Comparison of ENCODE assay signal across 10 cellular contexts in the genomic region with DNA sequence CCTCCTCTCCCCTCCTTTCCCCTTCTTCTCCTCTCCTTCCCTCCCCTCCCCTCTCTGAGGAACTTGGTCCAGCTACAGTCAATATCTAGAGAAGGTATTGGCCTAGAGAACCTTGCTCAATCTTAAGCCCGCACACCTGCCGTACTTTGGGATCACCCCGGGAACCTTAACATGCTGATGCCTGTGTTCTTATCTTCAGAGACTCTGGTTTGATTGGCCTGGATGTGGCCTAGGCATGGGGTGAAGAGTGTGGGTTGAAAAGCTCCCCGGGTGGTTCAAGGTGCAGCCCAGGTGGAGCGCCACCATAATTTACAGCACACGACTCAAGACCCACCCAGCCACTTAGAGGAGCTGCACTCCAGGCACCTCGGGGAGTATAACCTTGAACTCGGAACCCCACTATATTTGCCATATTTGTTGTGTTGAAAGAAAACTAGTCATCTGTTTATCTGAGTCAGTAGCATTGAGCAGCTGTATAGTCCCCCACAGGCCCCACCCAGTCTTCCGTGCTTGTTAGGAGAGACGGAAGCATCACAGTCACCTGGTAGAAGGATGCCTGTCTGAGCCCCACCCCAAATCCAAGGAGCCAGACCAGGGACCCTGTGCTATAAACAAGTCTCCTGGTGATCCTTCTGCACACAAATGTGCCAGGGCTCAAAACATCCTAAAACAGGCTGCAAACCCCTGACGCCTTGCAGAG. TPM values are rescaled to one million over a fixed set of nuclear protein-coding genes. Genes with fewer than 3 reads are reported as not detected.
DNase-seq lines count a peak whose midpoint lies in the region; ATAC-seq and TF ChIP-seq lines count a peak whose summit lies in the region.
"Had no signal": no experiment of that assay in that cellular context is flagged by ENCODE, and none has a peak within 500 bp of the region (broad histone marks: within the 10 kb centered on the region; RNA-seq: fewer than 3 reads in every experiment).

No MANE protein-coding gene starts in this region.

- H3K4me1 ChIP-seq in ascending aorta = peaks cover 0 to 26% of the 10 kb centered on the region in 2 donors

- H3K36me3 ChIP-seq in ascending aorta = no peaks in the 10 kb centered on the region

- POLR2A ChIA-PET in HEK293T (lab: Yijun Ruan, JAX) = no interaction called here

- H3K27ac ChIP-seq in VCaP = peak overlapping the region; percentile 52
- peak overlapping the region; percentile 90 for H3K27ac ChIP-seq in ascending aorta

- H3K9me3 ChIP-seq in ascending aorta = no peaks in the 10 kb centered on the region

- CTCF ChIA-PET in HEK293T (lab: Yijun Ruan, JAX) = no interaction called here

- no peaks in the 10 kb centered on the region for H3K27me3 ChIP-seq in ascending aorta

- intact Hi-C loops in ascending aorta (cut with DNase I) = no loop called here

- TF ChIP-seq CTCF in GM12865 (IDR thresholded peaks at IDR 0.05; ENCODE audit: insufficient read depth, low read depth, low read length, missing control alignments) = no peak
- no peak for TF ChIP-seq CTCF in VCaP (conservative IDR thresholded peaks at IDR 0.05)
- TF ChIP-seq CTCF in ascending aorta (IDR thresholded peaks at IDR 0.05) = no peak
- TF ChIP-seq CTCF in GM13977 (IDR thresholded peaks at IDR 0.05; ENCODE audit: extremely low read depth, insufficient read depth, missing control alignments) = no peak

- ATAC-seq in GM18870 (IDR thresholded peaks at IDR 0.05; ENCODE audit: unreplicated experiment) = no peak

- no peak for DNase-seq in GM12865 (ENCODE audit: low read depth)
- no peak for DNase-seq in ascending aorta (ENCODE audit: low spot score in 2 of 2)
- DNase-seq in stimulated activated CD4-positive, alpha-beta T cell treated with anti-CD3 and anti-CD28 coated beads, Interleukin-4, amount 100 ng/mL, for 1 hour = peak; percentile 63
- no peak for DNase-seq in GM13977 (ENCODE audit: low spot score)
- DNase-seq in EL = no peak
- no peak for DNase-seq in HEK293T (ENCODE audit: extremely low spot score)
- DNase-seq: DMS 273 treated with DMSO at 0.1 percent for 48 hours, NCI-H2029 had no signal

- peak overlapping the region; percentile 3 for H3K4me3 ChIP-seq in GM12865 (ENCODE audit: low read depth, low read length)
- no peak overlapping the region for H3K4me3 ChIP-seq in ascending aorta

- in situ Hi-C loops in GM13977 (cut with MboI; ENCODE audit: low pct_unique_long_range_greater_than_20kb, low sequenced_read_pairs, unreplicated experiment) = no loop called here

TF ChIP-seq in HEK293T, 16 proteins besides CTCF, POLR2A, EP300 and RAD21:
- TF ChIP-seq ELF4 (IDR thresholded peaks at IDR 0.05) = no peak
- TF ChIP-seq CTBP1 (IDR thresholded peaks at IDR 0.05; ENCODE audit: borderline replicate concordance) = no peak
- no peak for TF ChIP-seq HDGF (IDR thresholded peaks at IDR 0.05; ENCODE audit: borderline replicate concordance)
- TF ChIP-seq ARNT (IDR thresholded peaks at IDR 0.05) = no peak
TF ChIP-seq in HEK293T: peak in this region for 0.

RNA-seq across cellular contexts. Expression of a gene that starts 14.4 kb away (rescaled TPM):
- 33.0 TPM for total RNA-seq in ascending aorta

RNA-seq across cellular contexts. Expression of a gene that starts 35.2 kb away (rescaled TPM):
- total RNA-seq in ascending aorta = 16.7 TPM

RNA-seq across cellular contexts. Expression of a gene that starts 48.7 kb away (rescaled TPM):
- 18.2 TPM for total RNA-seq in ascending aorta
